ENCODE assay signal across 10 cellular contexts in genomic region chr7:158613481-158613880, GRCh38. TPM values are rescaled to one million over a fixed set of nuclear protein-coding genes. Genes with fewer than 3 reads are reported as not detected.
DNase-seq lines count a peak whose midpoint lies in the region; ATAC-seq and TF ChIP-seq lines count a peak whose summit lies in the region.
"Had no signal": no experiment of that assay in that cellular context is flagged by ENCODE, and none has a peak within 500 bp of the region (broad histone marks: within the 10 kb centered on the region; RNA-seq: fewer than 3 reads in every experiment).

No MANE protein-coding gene starts in this region.

- no peak overlapping the region for H3K27ac Mint-ChIP-seq in stimulated activated naive CD8-positive, alpha-beta T cell treated with anti-CD3 and anti-CD28 coated beads, Interleukin-15, amount 100 ng/mL, for 72 hours
- H3K27ac Mint-ChIP-seq in nephron progenitor cell = no peak overlapping the region
- H3K27ac Mint-ChIP-seq: activated naive CD8-positive, alpha-beta T cell treated with anti-CD3 and anti-CD28 coated beads, Interleukin-2, amount 10 ng/mL, durations not matched to agents 7 days and 5 days had no signal

- no peaks in the 10 kb centered on the region for H3K36me3 ChIP-seq in transverse colon

- intact Hi-C loops in transverse colon (cut with DNase I; ENCODE audit: low total_unique reads) = no loop called here

- 95 to 100% methylated on average over 2 of the region's 2 CpGs for WGBS in transverse colon (ENCODE audit: low coverage in 1 of 2), 2 donors

- no peaks in the 10 kb centered on the region for H3K27me3 Mint-ChIP-seq in stimulated activated naive CD8-positive, alpha-beta T cell treated with anti-CD3 and anti-CD28 coated beads, Interleukin-15, amount 100 ng/mL, for 72 hours
- peaks cover 8% of the 10 kb centered on the region for H3K27me3 Mint-ChIP-seq in nephron progenitor cell (ENCODE audit: low read depth, poor library complexity)
- H3K27me3 Mint-ChIP-seq: activated naive CD8-positive, alpha-beta T cell treated with anti-CD3 and anti-CD28 coated beads, Interleukin-2, amount 10 ng/mL, durations not matched to agents 7 days and 5 days had no signal

- no peak overlapping the region for H3K4me3 Mint-ChIP-seq in stimulated activated naive CD8-positive, alpha-beta T cell treated with anti-CD3 and anti-CD28 coated beads, Interleukin-15, amount 100 ng/mL, for 72 hours
- no peak overlapping the region for H3K4me3 Mint-ChIP-seq in nephron progenitor cell
- H3K4me3 Mint-ChIP-seq: activated naive CD8-positive, alpha-beta T cell treated with anti-CD3 and anti-CD28 coated beads, Interleukin-2, amount 10 ng/mL, durations not matched to agents 7 days and 5 days; CD14-positive monocyte had no signal

- no peaks in the 10 kb centered on the region for H3K27me3 ChIP-seq in transverse colon

- H3K4me1 ChIP-seq in transverse colon = no peaks in the 10 kb centered on the region

- in situ Hi-C loops in transverse colon (cut with MboI; ENCODE audit: low pct_ligation_motif_present in 1 of 4, low pct_unique_long_range_greater_than_20kb in 1 of 4, low sequenced_read_pairs in 3 of 4) = no loop called here

- DNase-seq in stimulated activated naive CD8-positive, alpha-beta T cell treated with anti-CD3 and anti-CD28 coated beads, Interleukin-15, Interleukin-2, amounts not matched to agents 100 U/mL and 50 U/mL, for 24 hours = no peak
- no peak for DNase-seq in stimulated activated naive CD8-positive, alpha-beta T cell treated with anti-CD3 and anti-CD28 coated beads, Interleukin-15, amount 100 ng/mL, for 72 hours
- peak; percentile 70 for DNase-seq in NCI-H2029 treated with DMSO at 0.1 percent for 48 hours (lab: John Stamatoyannopoulos, UW)
- DNase-seq in GM19238 (ENCODE audit: insufficient read length, low spot score) = no peak
- no peak for DNase-seq in nephron progenitor cell
- no peak for DNase-seq in NCI-H2227 (lab: John Stamatoyannopoulos, UW; ENCODE audit: unreplicated experiment)
- DNase-seq in transverse colon = no peak
- DNase-seq: activated naive CD8-positive, alpha-beta T cell treated with anti-CD3 and anti-CD28 coated beads, Interleukin-2, amount 10 ng/mL, durations not matched to agents 7 days and 5 days had no signal

- H3K4me3 ChIP-seq in transverse colon = no peak overlapping the region

- TF ChIP-seq CTCF in nephron progenitor cell (IDR thresholded peaks at IDR 0.05) (no peak), transverse colon (IDR thresholded peaks at IDR 0.05) (no peak)

- H3K9me3 ChIP-seq in transverse colon = no peaks in the 10 kb centered on the region

- peaks cover 21% of the 10 kb centered on the region for H3K4me1 Mint-ChIP-seq in stimulated activated naive CD8-positive, alpha-beta T cell treated with anti-CD3 and anti-CD28 coated beads, Interleukin-15, amount 100 ng/mL, for 72 hours
- H3K4me1 Mint-ChIP-seq in nephron progenitor cell = peaks cover 61% of the 10 kb centered on the region

- no peak overlapping the region for H3K27ac ChIP-seq in transverse colon

- no peak for TF ChIP-seq EP300 in transverse colon (IDR thresholded peaks at IDR 0.05; ENCODE audit: low read depth)

- ATAC-seq in stimulated activated naive CD8-positive, alpha-beta T cell treated with anti-CD3 and anti-CD28 coated beads, Interleukin-15, Interleukin-2, amounts not matched to agents 100 U/mL and 50 U/mL, for 24 hours = peak; percentile 36
- no peak for ATAC-seq in stimulated activated naive CD8-positive, alpha-beta T cell treated with anti-CD3 and anti-CD28 coated beads, Interleukin-15, amount 100 ng/mL, for 72 hours
- peak; percentile 92 for ATAC-seq in HG02938 (IDR thresholded peaks at IDR 0.05; ENCODE audit: unreplicated experiment)

- H3K9me3 Mint-ChIP-seq in stimulated activated naive CD8-positive, alpha-beta T cell treated with anti-CD3 and anti-CD28 coated beads, Interleukin-15, amount 100 ng/mL, for 72 hours = no peaks in the 10 kb centered on the region
- no peaks in the 10 kb centered on the region for H3K9me3 Mint-ChIP-seq in nephron progenitor cell
- H3K9me3 Mint-ChIP-seq: activated naive CD8-positive, alpha-beta T cell treated with anti-CD3 and anti-CD28 coated beads, Interleukin-2, amount 10 ng/mL, durations not matched to agents 7 days and 5 days; CD14-positive monocyte had no signal

- no peak for TF ChIP-seq POLR2A in transverse colon (IDR thresholded peaks at IDR 0.05)

- H3K36me3 Mint-ChIP-seq in nephron progenitor cell (ENCODE audit: low read depth) = peaks cover 12% of the 10 kb centered on the region

RNA-seq across cellular contexts. Expression of gene PTPRN2, which starts 25.9 kb away (rescaled TPM):
- total RNA-seq in transverse colon = 10 to 100 TPM; 15.4 to 31.1 (median 21.8) TPM
